ENCODE assay signal across 1 cellular context in genomic region chrX:152733261-152733975, GRCh38.
TF ChIP-seq lines count a peak whose summit lies in the region.

A gene with protein sequence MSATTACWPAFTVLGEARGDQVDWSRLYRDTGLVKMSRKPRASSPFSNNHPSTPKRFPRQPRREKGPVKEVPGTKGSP (minus strand): TSS chrX:152733721. CDS start chrX:152732460, 1,261 bp downstream.
TSS of gene MAGEA12 (plus strand) at chrX:152733757. CDS start at chrX:152736162, 2,405 bp downstream.

TF ChIP-seq in HCT116, 20 proteins besides CTCF, POLR2A, EP300 and RAD21 (continued from another document):
- TF ChIP-seq ZFX (IDR thresholded peaks at IDR 0.05) = no peak
